In genomic region chr1:84689514-84690396, GRCh38 we compare ENCODE assay signal across 8 cellular contexts. TPM values are rescaled to one million over a fixed set of nuclear protein-coding genes. Genes with fewer than 3 reads are reported as not detected.
DNase-seq lines count a peak whose midpoint lies in the region; TF ChIP-seq lines count a peak whose summit lies in the region.

No MANE protein-coding gene starts in this region.

- WGBS in SK-N-SH (ENCODE audit: low lambda C conversion rate) = 2% methylated on average over 16 of the region's 67 CpGs
- WGBS in mesendoderm (ENCODE audit: extremely low coverage, insufficient coverage, low lambda C conversion rate) = no CpG with 5 or more reads among the region's 67 CpGs

- BruUV-seq in Calu3 (replicated peaks; lab: Mats Ljungman, UMichigan) = TSS peak; percentile 58

- CTCF ChIA-PET in Calu3 (lab: Charles Lee) = no interaction called here
- CTCF ChIA-PET in SK-N-SH (lab: Yijun Ruan, JAX) = interaction anchor here (0.6 to 2.3 kb wide), 14 partner anchors 11 to 256 kb away, joined by 3 to 6 read pairs (median 4); no protein-coding TSS in a partner anchor

- H3K79me1 ChIP-seq in mesendoderm (ENCODE audit: low read length) = peaks cover 12% of the 10 kb centered on the region

- H3K56ac ChIP-seq in mesendoderm (ENCODE audit: low read length) = peak overlapping the region; percentile 92

- peak overlapping the region; percentile 87 for H3K27ac Mint-ChIP-seq in Calu3 (ENCODE audit: unreplicated experiment)

- POLR2A ChIA-PET in SK-N-SH (lab: Yijun Ruan, JAX) = interaction anchor here (0.6 to 1.5 kb wide), 3 partner anchors 26 to 192 kb away, joined by 3 to 4 read pairs (median 3); partner anchors contain the start of genes GNG5 and SPATA1

- H3K36me3 ChIP-seq in SK-N-SH (replicated peaks in 1 of 2; ENCODE audit: control insufficient read depth in 1 of 2, insufficient read depth in 2 of 2, low read length in 1 of 2) = peaks cover 0 to 3% of the 10 kb centered on the region in 2 experiments
- H3K36me3 ChIP-seq in duodenal mucosa (ENCODE audit: control insufficient read depth in 1 of 2, insufficient read depth in 2 of 2, low read length in 2 of 2) = no peaks in the 10 kb centered on the region
- H3K36me3 ChIP-seq in mesendoderm (ENCODE audit: control insufficient read depth, insufficient read depth, low read length) = no peaks in the 10 kb centered on the region

- H2BK120ac ChIP-seq in mesendoderm (ENCODE audit: low read depth, low read length) = peak overlapping the region; percentile 10

- peak overlapping the region; percentile 64 to 92 for H3K27ac ChIP-seq in SK-N-SH (ENCODE audit: low read depth in 2 of 2, low read length in 1 of 2)
- peak overlapping the region; percentile 78 for H3K27ac ChIP-seq in duodenal mucosa (ENCODE audit: low read depth, low read length)
- peak overlapping the region; percentile 70 for H3K27ac ChIP-seq in mesendoderm (ENCODE audit: low read depth, low read length)
- H3K27ac ChIP-seq in substantia nigra (ENCODE audit: low read depth, low read length, poor library complexity, severe bottlenecking) = peak overlapping the region; percentile 83

- H3K18ac ChIP-seq in mesendoderm (ENCODE audit: low read length) = peak overlapping the region; percentile 75

- H4K5ac ChIP-seq in mesendoderm (ENCODE audit: low read length) = no peak overlapping the region

- peak overlapping the region; percentile 76 for H3K9ac ChIP-seq in SK-N-SH
- peak overlapping the region; percentile 67 to 73 for H3K9ac ChIP-seq in duodenal mucosa (ENCODE audit: low read depth in 1 of 2, low read length in 2 of 2)
- peak overlapping the region; percentile 85 for H3K9ac ChIP-seq in mesendoderm (ENCODE audit: low read length)

- H2AK5ac ChIP-seq in mesendoderm (ENCODE audit: low read length) = no peak overlapping the region

- H3K4me1 ChIP-seq in SK-N-SH (ENCODE audit: control insufficient read depth in 1 of 2, insufficient read depth in 2 of 2, low read depth in 1 of 2, low read length in 1 of 2) (peaks cover 0 to 17% of the 10 kb centered on the region in 2 experiments; a peak in 2 of 4 replicates), duodenal mucosa (ENCODE audit: control insufficient read depth in 1 of 2, insufficient read depth in 2 of 2, low read length in 2 of 2) (peaks cover 24 to 39% of the 10 kb centered on the region in 2 donors), mesendoderm (ENCODE audit: control insufficient read depth, low read depth, low read length) (peaks cover 2% of the 10 kb centered on the region)

- no peak for TF ChIP-seq EP300 in SK-N-SH (IDR thresholded peaks at IDR 0.05; ENCODE audit: borderline replicate concordance in 1 of 2, low read depth in 1 of 2, low read length in 1 of 2)

- peak overlapping the region; percentile 77 to 86 for H3K4me3 ChIP-seq in SK-N-SH (ENCODE audit: low read depth in 2 of 2, low read length in 1 of 2)
- H3K4me3 ChIP-seq in duodenal mucosa (ENCODE audit: low read depth in 1 of 2, low read length in 2 of 2) = peak overlapping the region; percentile 69 to 86
- H3K4me3 ChIP-seq in mesendoderm (ENCODE audit: low read length) = peak overlapping the region; percentile 76

- no peak overlapping the region for H2BK15ac ChIP-seq in mesendoderm (replicated peaks; ENCODE audit: low read depth)

- no peak overlapping the region for H3K23ac ChIP-seq in mesendoderm (ENCODE audit: low read length)

- peaks cover 25% of the 10 kb centered on the region for H3K36me3 Mint-ChIP-seq in Calu3 (ENCODE audit: insufficient read depth, unreplicated experiment)

- peak overlapping the region; percentile 97 for H3K4me3 Mint-ChIP-seq in Calu3 (ENCODE audit: low read depth, unreplicated experiment)

- H3K9me3 Mint-ChIP-seq in Calu3 (ENCODE audit: low read depth, unreplicated experiment) = no peaks in the 10 kb centered on the region

- TF ChIP-seq CTCF in Calu3 (IDR thresholded peaks at IDR 0.05; ENCODE audit: unreplicated experiment) = peak; percentile 10
- TF ChIP-seq CTCF in SK-N-SH (IDR thresholded peaks at IDR 0.05) = peak; percentile 55

- peak overlapping the region; percentile 86 for H4K8ac ChIP-seq in mesendoderm (ENCODE audit: low read depth, low read length)

- peak overlapping the region; percentile 77 for H3K4me2 ChIP-seq in SK-N-SH
- H3K4me2 ChIP-seq in mesendoderm (ENCODE audit: low read length) = peak overlapping the region; percentile 43

- no peaks in the 10 kb centered on the region for H3K27me3 ChIP-seq in SK-N-SH (ENCODE audit: insufficient read depth)
- H3K27me3 ChIP-seq in duodenal mucosa (ENCODE audit: control insufficient read depth in 1 of 2, insufficient read depth in 2 of 2, low read length in 2 of 2) = no peaks in the 10 kb centered on the region
- H3K27me3 ChIP-seq in mesendoderm (ENCODE audit: insufficient read depth, low read length, poor library complexity) = no peaks in the 10 kb centered on the region

- H4K20me1 ChIP-seq in SK-N-SH (ENCODE audit: insufficient read depth) = no peaks in the 10 kb centered on the region; the same call in 1 of the 2 replicates

- H3K4ac ChIP-seq in mesendoderm (ENCODE audit: low read depth, low read length) = peak overlapping the region; percentile 22

- no peaks in the 10 kb centered on the region for H3K9me3 ChIP-seq in SK-N-SH
- no peaks in the 10 kb centered on the region for H3K9me3 ChIP-seq in duodenal mucosa (ENCODE audit: control insufficient read depth in 1 of 2, low read length in 2 of 2)

- TF ChIP-seq RAD21 in SK-N-SH (IDR thresholded peaks at IDR 0.05; ENCODE audit: low read length) = peak; percentile 19; the same call in 1 of the 2 replicates

- H3K27me3 Mint-ChIP-seq in Calu3 (ENCODE audit: unreplicated experiment) = no peaks in the 10 kb centered on the region

- no peaks in the 10 kb centered on the region for H3F3A ChIP-seq in SK-N-SH (replicated peaks; ENCODE audit: insufficient read depth)

- no peak overlapping the region for H2BK5ac ChIP-seq in mesendoderm (ENCODE audit: low read length)

- intact Hi-C loops in Calu3 (cut with micrococcal nuclease; ENCODE audit: unreplicated experiment) = loop anchor here (5.0 kb wide), 3 partner anchors 33 to 57 kb away; no protein-coding TSS in a partner anchor

- H3K9me2 ChIP-seq in SK-N-SH = no peaks in the 10 kb centered on the region

- DNase-seq in Calu3 (peak; percentile 55), GM19240 (ENCODE audit: insufficient read length, low spot score) (peak; percentile 16), HuH-7.5 (ENCODE audit: low spot score) (peak; percentile 15), SK-N-SH (no peak), mesendoderm (peak; percentile 55), substantia nigra (lab: John Stamatoyannopoulos, UW) (peak in 47 of 49 donors; percentile 5 to 89 (median 61)), COLO829 (ENCODE audit: low spot score) (no peak)

- H3K4me1 Mint-ChIP-seq in Calu3 (ENCODE audit: low read depth, unreplicated experiment) = peaks cover 46% of the 10 kb centered on the region

- H3K79me2 ChIP-seq in SK-N-SH (ENCODE audit: insufficient read depth) = peaks cover 51% of the 10 kb centered on the region
- H3K79me2 ChIP-seq in mesendoderm (ENCODE audit: control insufficient read depth, insufficient read depth, low read length) = peaks cover 18% of the 10 kb centered on the region

- H2AFZ ChIP-seq in SK-N-SH (ENCODE audit: low read depth) = peak overlapping the region; percentile 72

TF ChIP-seq in SK-N-SH, 30 proteins besides CTCF, POLR2A, EP300 and RAD21:
- TF ChIP-seq NFIC (IDR thresholded peaks at IDR 0.05; ENCODE audit: borderline replicate concordance) (no peak), RFX5 (IDR thresholded peaks at IDR 0.05; ENCODE audit: low read length) (no peak), YY1 (IDR thresholded peaks at IDR 0.05; ENCODE audit: low read depth) (no peak), MAX (IDR thresholded peaks at IDR 0.05; ENCODE audit: low read depth) (no peak), MEF2A (IDR thresholded peaks at IDR 0.05; ENCODE audit: borderline replicate concordance, low read depth) (no peak), NRF1 (IDR thresholded peaks at IDR 0.05; ENCODE audit: low read depth, low read length) (no peak), TCF12 (IDR thresholded peaks at IDR 0.05) (no peak), ELF1 (IDR thresholded peaks at IDR 0.05) (no peak), TEAD4 (IDR thresholded peaks at IDR 0.05; ENCODE audit: borderline replicate concordance, insufficient read depth) (no peak), MXI1 (IDR thresholded peaks at IDR 0.05; ENCODE audit: low read depth, low read length) (peak; percentile 46), POLR2AphosphoS5 (IDR thresholded peaks at IDR 0.05; ENCODE audit: low read depth, low read length) (no peak), SIN3A (IDR thresholded peaks at IDR 0.05; ENCODE audit: borderline replicate concordance, low read depth, low read length) (0 out of 2 replicates have a peak, but pooled peaks have one; percentile 11), GABPA (IDR thresholded peaks at IDR 0.05; ENCODE audit: low read depth) (no peak), CHD2 (IDR thresholded peaks at IDR 0.05; ENCODE audit: low read length, partially characterized antibody) (no peak)

RNA-seq across cellular contexts. Expression of gene SSX2IP, which starts 0.5 kb away (rescaled TPM):
- 23.2 and 28.0 TPM in 2 replicates for total RNA-seq in Calu3 (2022)
- polyA plus RNA-seq in SK-N-SH (2012; rRNA removed) = 7.7 and 10.9 TPM in 2 replicates
- polyA plus RNA-seq in SK-N-SH (2012; cell fraction: cytosol; rRNA removed) = 13.0 and 16.6 TPM in 2 replicates
- polyA plus RNA-seq in SK-N-SH (2012; cell fraction: nucleus; rRNA removed) = 5.7 and 13.3 TPM in 2 replicates
- polyA plus RNA-seq in mesendoderm (2013, experiment 1 of 2) = 9.5 TPM
- polyA plus RNA-seq in mesendoderm (2013, experiment 2 of 2) = 9.3 TPM

Comparison
In these comparisons a context has a peak if more than half of its experiments do, and no peak if none do; other contexts are left out.
1. DNase-seq: peak in Calu3 (single experiment), GM19240 (single experiment), HuH-7.5 (single experiment), mesendoderm (single experiment) and substantia nigra (47 of 49); none in SK-N-SH (single experiment) and COLO829 (single experiment).
2. Peak in every context shown above with its lines, with median percentiles within 50 percentile points of each other: H3K27ac ChIP-seq, H3K4me3 ChIP-seq and H3K9ac ChIP-seq.